ENCODE assay signal across 1 cellular context in genomic region chr21:29320021-29320420, GRCh38.
A peak's percentile ranks its signal among the peaks of the same experiment; 100 is the strongest.
TF ChIP-seq lines count a peak whose summit lies in the region.

No MANE protein-coding gene starts in this region.

TF ChIP-seq in K562, 482 proteins besides CTCF, POLR2A, EP300 and RAD21:
- TF ChIP-seq PHTF2 (CRISPR knock-in tag; IDR thresholded peaks at IDR 0.05) (no peak), ZNF316 (IDR thresholded peaks at IDR 0.05) (peak; percentile 41)
TF ChIP-seq in K562: peak in this region for 1.
